In the genomic region with DNA sequence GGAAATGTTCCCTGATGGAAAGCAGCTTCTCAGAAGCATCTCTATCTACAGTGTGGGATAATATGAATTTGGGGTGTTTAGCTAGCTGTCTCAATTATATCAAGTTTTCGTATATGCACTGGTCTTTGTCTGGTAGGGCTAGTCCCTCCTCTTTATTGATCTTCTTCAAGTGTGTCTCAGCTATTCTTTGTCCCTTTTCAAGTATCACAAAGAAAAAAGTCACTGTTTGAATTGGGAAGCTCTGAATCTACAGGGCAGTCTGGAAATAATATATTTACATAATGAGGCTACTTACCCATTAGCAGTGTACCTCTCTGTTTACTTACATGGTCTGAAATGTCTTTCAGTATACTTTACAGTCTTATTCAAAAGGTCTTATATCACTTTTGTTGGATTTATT, we compare ENCODE assay signal across 8 cellular contexts.
"Had no signal": no experiment of that assay in that cellular context is flagged by ENCODE, and none has a peak within 500 bp of the region (broad histone marks: within the 10 kb centered on the region; RNA-seq: fewer than 3 reads in every experiment).

No MANE protein-coding gene starts in this region.

- H3K27ac ChIP-seq: GM23248 had no signal

- H3K9me3 ChIP-seq: HAP-1 had no signal

- H3K4me3 ChIP-seq: GM23248, HAP-1, K562 had no signal

- H3K9me3 Mint-ChIP-seq: HFFc6 had no signal

- H3K27ac Mint-ChIP-seq: HFFc6 had no signal

- H3K36me3 ChIP-seq: HAP-1 had no signal

- H3K4me3 Mint-ChIP-seq: HFFc6 had no signal

- DNase-seq: GM23248, GOT3, H7, HFFc6, IMR-90, KG1 had no signal
